ENCODE assay signal across 2 cellular contexts in genomic region chr11:79637219-79637618, GRCh38.
TF ChIP-seq lines count a peak whose summit lies in the region.

No MANE protein-coding gene starts in this region.

TF ChIP-seq in GM23338, 12 proteins besides CTCF, POLR2A, EP300 and RAD21 (continued from another document):
- TF ChIP-seq ZNF462 (CRISPR knock-in tag; IDR thresholded peaks at IDR 0.05) (no peak), ZNF331 (CRISPR knock-in tag; IDR thresholded peaks at IDR 0.05; ENCODE audit: low read depth) (no peak), JUNB (IDR thresholded peaks at IDR 0.05; ENCODE audit: unreplicated experiment) (no peak)

TF ChIP-seq in GM12878, 131 proteins besides CTCF, POLR2A, EP300 and RAD21 (continued from another document):
- TF ChIP-seq PBX3 (IDR thresholded peaks at IDR 0.05; ENCODE audit: insufficient replicate concordance, low read depth, low read length), result no peak
